In the genomic region with DNA sequence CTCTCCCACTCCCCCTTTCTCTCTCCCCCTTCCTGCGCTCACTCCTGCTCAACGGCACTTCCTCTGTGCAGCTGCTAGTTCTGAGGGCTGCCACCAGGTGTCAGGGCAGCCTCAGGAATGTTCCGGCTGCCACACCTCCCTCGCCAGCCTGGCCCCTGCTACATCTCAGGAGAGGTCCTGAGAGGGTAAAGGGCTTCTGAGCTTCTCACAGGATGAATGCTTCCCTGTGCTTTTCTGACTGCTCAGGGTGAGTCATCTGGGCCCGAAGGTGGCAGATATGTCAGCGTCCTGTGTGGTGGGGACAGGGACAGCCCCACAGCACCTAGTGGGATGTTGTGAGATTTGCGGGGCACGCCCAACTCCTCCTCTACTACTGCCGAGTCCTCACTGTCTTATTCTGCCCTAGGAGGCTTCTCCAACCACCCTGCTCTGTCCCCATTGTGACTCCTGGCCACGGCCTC, we compare ENCODE assay signal across 8 cellular contexts. TPM values are rescaled to one million over a fixed set of nuclear protein-coding genes. Genes with fewer than 3 reads are reported as not detected.
DNase-seq lines count a peak whose midpoint lies in the region; ATAC-seq, FAIRE-seq and TF ChIP-seq lines count a peak whose summit lies in the region.

No MANE protein-coding gene starts in this region.

- H3K9me3 ChIP-seq in pancreas: no peaks in the 10 kb centered on the region
- H3K9me3 ChIP-seq in upper lobe of left lung: no peaks in the 10 kb centered on the region

- DNase-seq in GF-D8 (lab: John Stamatoyannopoulos, UW): peak; percentile 8
- peak; percentile 76 for DNase-seq in KBM-7
- peak; percentile 66 for DNase-seq in RKO (ENCODE audit: low spot score)
- DNase-seq in activated T-helper 1 cell treated with anti-CD3 and anti-CD28 coated beads, Interleukin-2, amount 50 U/mL, for 16 hours (ENCODE audit: low read depth in 1 of 2, low spot score in 1 of 2): peak; percentile 41 to 64
- DNase-seq in fibroblast of villous mesenchyme (ENCODE audit: low read depth): peak; percentile 62
- DNase-seq in pancreas: peak; percentile 24 to 81 (median 55)
- peak; percentile 46 to 66 for DNase-seq in upper lobe of left lung

- H3K4me1 ChIP-seq in pancreas (no peaks in the 10 kb centered on the region), upper lobe of left lung (peaks cover 0 to 6% (median 2%) of the 10 kb centered on the region in 4 donors)

- H3K27ac ChIP-seq in pancreas (no peak overlapping the region), upper lobe of left lung (no peak overlapping the region)

- FAIRE-seq in pancreas (lab: Jason Lieb, UNC): no peak

- TF ChIP-seq CTCF in fibroblast of villous mesenchyme (IDR thresholded peaks at IDR 0.05; ENCODE audit: insufficient read depth, low read depth, low read length): peak; percentile 91
- TF ChIP-seq CTCF in pancreas (IDR thresholded peaks at IDR 0.05): peak; percentile 60 to 77 (median 65)
- TF ChIP-seq CTCF in upper lobe of left lung (IDR thresholded peaks at IDR 0.05): peak; percentile 77 to 92 (median 82)

- TF ChIP-seq POLR2A in upper lobe of left lung (IDR thresholded peaks at IDR 0.05): no peak

- in situ Hi-C loops in KBM-7 (cut with MboI; ENCODE audit: low pct_unique_long_range_greater_than_20kb, low sequenced_read_pairs): no loop called here

- intact Hi-C loops in pancreas (cut with DNase I): loop anchor here in 1 of 3 donors (10.0 kb wide), 1 partner anchor 181 kb away; no protein-coding TSS in a partner anchor

- no peak for TF ChIP-seq EP300 in upper lobe of left lung (IDR thresholded peaks at IDR 0.05)

- WGBS in pancreas, 2 donors: 30 to 32% methylated on average over 10 of the region's 10 CpGs
- 38 to 43% methylated on average over 9 to 10 of the region's 10 CpGs for WGBS in upper lobe of left lung, 2 donors

- peak; percentile 88 for ATAC-seq in GM21825 (IDR thresholded peaks at IDR 0.05; ENCODE audit: unreplicated experiment)
- ATAC-seq in pancreas: peak; percentile 87 to 98 (median 94)
- ATAC-seq in upper lobe of left lung (ENCODE audit: low FRiP score in 2 of 2): peak; percentile 84 to 87

- peaks cover 0 to 8% (median 0%) of the 10 kb centered on the region in 3 donors for H3K36me3 ChIP-seq in pancreas
- H3K36me3 ChIP-seq in upper lobe of left lung: peaks cover 0 to 20% (median 14%) of the 10 kb centered on the region in 4 donors

- H3K4me3 ChIP-seq in fibroblast of villous mesenchyme (ENCODE audit: low read depth, low read length) (no peak overlapping the region), pancreas (no peak overlapping the region), upper lobe of left lung (no peak overlapping the region)

- no peaks in the 10 kb centered on the region for H3K27me3 ChIP-seq in pancreas
- no peaks in the 10 kb centered on the region for H3K27me3 ChIP-seq in upper lobe of left lung

RNA-seq across cellular contexts. Expression of a gene that starts 49.0 kb away (rescaled TPM):
- 98.2 and 167 TPM in 2 replicates for total RNA-seq in fibroblast of villous mesenchyme
- 10 to 100 TPM in 5 of 6 donors, 1 to 10 TPM in 1; 8.3 to 28.3 (median 18.6) TPM for total RNA-seq in pancreas
- 10 to 100 TPM in 1 of 2 donors, 1 to 10 TPM in 1; 7.8 to 20.4 TPM for polyA plus RNA-seq in pancreas
- 100 to 1,000 TPM in 2 of 6 donors, 10 to 100 TPM in 4; 63.9 to 167 (median 87.4) TPM for total RNA-seq in upper lobe of left lung

RNA-seq across cellular contexts. Expression of a gene that starts 55.2 kb away (rescaled TPM):
- total RNA-seq in fibroblast of villous mesenchyme (0.32 TPM in 1 of 2 replicates, not detected in the other), pancreas (under 1 TPM in 2 of 6 donors, not detected in 4; 0.03 to 0.04 TPM), upper lobe of left lung (under 1 TPM in 2 of 6 donors, not detected in 4; 0.09 to 0.13 TPM)
- under 1 TPM in 1 of 2 donors, not detected in 1; 0.02 TPM for polyA plus RNA-seq in pancreas

Comparison
In these comparisons a context has a peak if more than half of its experiments do, and no peak if none do; other contexts are left out.
1. DNase-seq: peak in every context shown above with its lines; median percentile 76 in KBM-7; 66 in RKO; 62 in fibroblast of villous mesenchyme; 56 in upper lobe of left lung; 55 in pancreas; 52 in activated T-helper 1 cell treated with anti-CD3 and anti-CD28 coated beads, Interleukin-2, amount 50 U/mL, for 16 hours; 8 in GF-D8.